ENCODE assay signal across 17 cellular contexts in genomic region chr12:27575780-27576154, GRCh38. TPM values are rescaled to one million over a fixed set of nuclear protein-coding genes. Genes with fewer than 3 reads are reported as not detected.
A peak's percentile ranks its signal among the peaks of the same experiment; 100 is the strongest.
DNase-seq lines count a peak whose midpoint lies in the region; ATAC-seq and FAIRE-seq lines count a peak whose summit lies in the region.
"Had no signal": no experiment of that assay in that cellular context is flagged by ENCODE, and none has a peak within 500 bp of the region (broad histone marks: within the 10 kb centered on the region; RNA-seq: fewer than 3 reads in every experiment).

No MANE protein-coding gene starts in this region.

- peak; percentile 39 for FAIRE-seq in G401.6 (lab: Jason Lieb, UNC)
- FAIRE-seq: bronchial epithelial cell, K562 had no signal

- ATAC-seq in GM21381 (IDR thresholded peaks at IDR 0.05; ENCODE audit: unreplicated experiment) = no peak
- ATAC-seq: activated CD4-positive, alpha-beta T cell treated with anti-CD3 and anti-CD28 coated beads for 36 hours; K562; Right ventricle myocardium inferior had no signal

- peaks cover 6% of the 10 kb centered on the region; the same call in 1 of the 2 replicates for H3K36me3 ChIP-seq in SJSA1

- no peaks in the 10 kb centered on the region for H3K27me3 ChIP-seq in SJSA1 (replicated peaks)

- DNase-seq in SJSA1 (ENCODE audit: low read depth in 1 of 2, low spot score in 2 of 2) (peak in 1 of 2 experiments; percentile 26), epithelial cell of prostate (ENCODE audit: low read depth, low spot score) (no peak), pons (ENCODE audit: low spot score) (peak; percentile 52), NCI-H187 (lab: John Stamatoyannopoulos, UW) (no peak)
- no peak for DNase-seq in NK-92 treated with Interleukin-12 subunit alpha and Interleukin-12 subunit beta, amount 100 ng/mL, for 24 hours (lab: John Stamatoyannopoulos, UW)
- DNase-seq in activated CD4-positive, alpha-beta T cell treated with anti-CD3 and anti-CD28 coated beads, Interleukin-2, amount 50 U/mL, for 1 hour = no peak
- DNase-seq: activated CD4-positive, alpha-beta T cell treated with anti-CD3 and anti-CD28 coated beads for 36 hours; activated naive CD4-positive, alpha-beta T cell treated with Interleukin-2 at 50 U/mL for 16 hours; effector CD4-positive, alpha-beta T cell; hypothalamus; NCI-H1417 treated with DMSO at 0.1 percent for 48 hours; T1000 had no signal

- H3K27ac ChIP-seq in SJSA1 (peak overlapping the region; percentile 80), epithelial cell of prostate (peak overlapping the region; percentile 79)

- no peak overlapping the region for H3K4me3 ChIP-seq in SJSA1
- H3K4me3 ChIP-seq: K562 had no signal

- no peaks in the 10 kb centered on the region for H3K9me3 ChIP-seq in SJSA1 (replicated peaks)

- H3K4me1 ChIP-seq in SJSA1 (replicated peaks) = peaks cover 63% of the 10 kb centered on the region

RNA-seq across cellular contexts. Expression of gene PPFIBP1, which starts 51.8 kb away (rescaled TPM):
- 52.9 and 86.9 TPM in 2 replicates for total RNA-seq in SJSA1 (2014; rRNA removed; shearing (Covaris generic))
